Comparison of ENCODE assay signal across 1 cellular context in genomic region chr16:4416200-4417032, GRCh38.
TF ChIP-seq lines count a peak whose summit lies in the region.

CORO7 (minus strand) TSS chr16:4416596; CDS start chr16:4416518, 78 bp downstream.

TF ChIP-seq in H1, 55 proteins besides CTCF, POLR2A, EP300 and RAD21 (continued from another document):
- TF ChIP-seq, protein P1, sequence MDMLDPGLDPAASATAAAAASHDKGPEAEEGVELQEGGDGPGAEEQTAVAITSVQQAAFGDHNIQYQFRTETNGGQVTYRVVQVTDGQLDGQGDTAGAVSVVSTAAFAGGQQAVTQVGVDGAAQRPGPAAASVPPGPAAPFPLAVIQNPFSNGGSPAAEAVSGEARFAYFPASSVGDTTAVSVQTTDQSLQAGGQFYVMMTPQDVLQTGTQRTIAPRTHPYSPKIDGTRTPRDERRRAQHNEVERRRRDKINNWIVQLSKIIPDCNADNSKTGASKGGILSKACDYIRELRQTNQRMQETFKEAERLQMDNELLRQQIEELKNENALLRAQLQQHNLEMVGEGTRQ (IDR thresholded peaks at IDR 0.05; ENCODE audit: low read length): peak; percentile 87
- TF ChIP-seq BACH1 (IDR thresholded peaks at IDR 0.05; ENCODE audit: low read length) (peak; percentile 85), CHD1 (IDR thresholded peaks at IDR 0.05; ENCODE audit: low read depth, low read length) (no peak), SIN3A (conservative IDR thresholded peaks at IDR 0.05 in 1 of 2, IDR thresholded peaks at IDR 0.05 in 1 of 2; ENCODE audit: low read depth in 1 of 2, low read length in 2 of 2) (0 out of 4 replicates have a peak, but pooled peaks of 1 of the 2 experiments have one; percentile 41), MAFK (IDR thresholded peaks at IDR 0.05; ENCODE audit: low read depth, low read length) (no peak), NRF1 (IDR thresholded peaks at IDR 0.05; ENCODE audit: low read depth, low read length) (no peak), CREB1 (IDR thresholded peaks at IDR 0.05) (no peak), KDM4A (IDR thresholded peaks at IDR 0.05; ENCODE audit: low read depth, low read length, severe bottlenecking) (peak; percentile 78), SP1 (IDR thresholded peaks at IDR 0.05; ENCODE audit: low read depth, low read length) (peak; percentile 23; the same call in 1 of the 2 replicates), PHF8 (conservative IDR thresholded peaks at IDR 0.05; ENCODE audit: low read depth, low read length) (peak; percentile 74), HDAC6 (IDR thresholded peaks at IDR 0.05; ENCODE audit: low read depth, low read length) (no peak), ASH2L (IDR thresholded peaks at IDR 0.05; ENCODE audit: low read length) (peak; percentile 85), TEAD4 (IDR thresholded peaks at IDR 0.05; ENCODE audit: low read depth, low read length) (peak; percentile 25; the same call in 1 of the 2 replicates)
- TF ChIP-seq, protein P2, sequence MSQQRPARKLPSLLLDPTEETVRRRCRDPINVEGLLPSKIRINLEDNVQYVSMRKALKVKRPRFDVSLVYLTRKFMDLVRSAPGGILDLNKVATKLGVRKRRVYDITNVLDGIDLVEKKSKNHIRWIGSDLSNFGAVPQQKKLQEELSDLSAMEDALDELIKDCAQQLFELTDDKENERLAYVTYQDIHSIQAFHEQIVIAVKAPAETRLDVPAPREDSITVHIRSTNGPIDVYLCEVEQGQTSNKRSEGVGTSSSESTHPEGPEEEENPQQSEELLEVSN (IDR thresholded peaks at IDR 0.05): 0 out of 2 replicates have a peak, but pooled peaks have one; percentile 45
- TF ChIP-seq, protein P3, sequence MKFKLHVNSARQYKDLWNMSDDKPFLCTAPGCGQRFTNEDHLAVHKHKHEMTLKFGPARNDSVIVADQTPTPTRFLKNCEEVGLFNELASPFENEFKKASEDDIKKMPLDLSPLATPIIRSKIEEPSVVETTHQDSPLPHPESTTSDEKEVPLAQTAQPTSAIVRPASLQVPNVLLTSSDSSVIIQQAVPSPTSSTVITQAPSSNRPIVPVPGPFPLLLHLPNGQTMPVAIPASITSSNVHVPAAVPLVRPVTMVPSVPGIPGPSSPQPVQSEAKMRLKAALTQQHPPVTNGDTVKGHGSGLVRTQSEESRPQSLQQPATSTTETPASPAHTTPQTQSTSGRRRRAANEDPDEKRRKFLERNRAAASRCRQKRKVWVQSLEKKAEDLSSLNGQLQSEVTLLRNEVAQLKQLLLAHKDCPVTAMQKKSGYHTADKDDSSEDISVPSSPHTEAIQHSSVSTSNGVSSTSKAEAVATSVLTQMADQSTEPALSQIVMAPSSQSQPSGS (IDR thresholded peaks at IDR 0.05; ENCODE audit: low read length): no peak
